ENCODE assay signal across 27 cellular contexts in the genomic region with DNA sequence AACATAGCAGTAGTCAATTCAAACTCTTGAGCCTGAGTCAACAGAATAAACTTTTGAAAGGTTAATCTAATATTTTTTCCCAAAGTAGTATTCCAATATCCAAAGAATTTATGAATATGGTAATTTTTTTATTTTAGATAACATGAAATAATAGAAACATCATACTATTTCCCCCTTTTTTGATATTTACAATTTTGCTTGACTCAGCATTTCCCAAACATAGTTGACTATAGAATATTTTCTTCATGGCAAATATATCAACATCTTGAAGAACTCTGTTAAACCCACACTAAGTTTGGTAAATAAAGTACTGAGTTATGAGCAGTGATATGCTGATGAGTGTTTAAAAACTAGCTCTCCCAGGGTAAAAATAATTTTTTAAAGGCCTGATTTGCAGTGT.
"Had no signal": no experiment of that assay in that cellular context is flagged by ENCODE, and none has a peak within 500 bp of the region (broad histone marks: within the 10 kb centered on the region; RNA-seq: fewer than 3 reads in every experiment).

No MANE protein-coding gene starts in this region.

- H3K27me3 ChIP-seq: stomach, suprapubic skin, testis, thyroid gland, tibial artery, tibial nerve, transverse colon, upper lobe of left lung, upper lobe of right lung, uterus, vagina had no signal

- H3K36me3 ChIP-seq: stomach, suprapubic skin, thoracic aorta, thyroid gland, tibial artery, tibial nerve, transverse colon, upper lobe of left lung, upper lobe of right lung, uterus, vagina had no signal

- FAIRE-seq: urothelium cell line had no signal

- H3K9me3 ChIP-seq: suprapubic skin, testis, thoracic aorta, thyroid gland, transverse colon, upper lobe of right lung, uterus, vagina had no signal

- H3K27ac ChIP-seq: stomach, suprapubic skin, testis, thoracic aorta, thyroid gland, tibial artery, tibial nerve, transverse colon, upper lobe of left lung, upper lobe of right lung, uterus, vagina had no signal

- DNase-seq: stimulated activated CD4-positive, alpha-beta T cell treated with anti-CD3 and anti-CD28 coated beads, Interleukin-2, amount 100 ng/mL, for 48 hours; stimulated activated CD4-positive, alpha-beta T cell treated with anti-CD3 and anti-CD28 coated beads, Interleukin-4, amount 100 ng/mL, for 1 hour; stimulated activated CD4-positive, alpha-beta T cell treated with anti-CD3 and anti-CD28 coated beads, Interleukin-4, amount 100 ng/mL, for 24 hours; stimulated activated CD4-positive, alpha-beta T cell treated with anti-CD3 and anti-CD28 coated beads, Interleukin-4, amount 100 ng/mL, for 4 hours; stimulated activated CD8-positive, alpha-beta memory T cell treated with anti-CD3 and anti-CD28 coated beads, Interleukin-4, amount 100 ng/mL, for 48 hours; stimulated activated naive B cell treated with anti-CD40 and anti-IgM and Interleukin-4, amounts not matched to agents 10 μg/mL and 1 μg/mL and 100 μg/mL, for 72 hours; stimulated activated naive CD4-positive, alpha-beta T cell; stimulated activated naive CD4-positive, alpha-beta T cell treated with Interleukin-2 at 50 U/mL for 16 hours; stimulated activated naive CD8-positive, alpha-beta T cell treated with anti-CD3 and anti-CD28 coated beads, Interleukin-15, amount 100 ng/mL, for 72 hours; stimulated activated naive CD8-positive, alpha-beta T cell treated with anti-CD3 and anti-CD28 coated beads, Interleukin-15, Interleukin-2, amounts not matched to agents 100 U/mL and 50 U/mL, for 24 hours; stomach; substantia nigra; testis; thyroid gland; tibial artery; transverse colon; trophoblast cell; upper lobe of left lung; upper lobe of right lung; uterus had no signal

- H3K4me1 ChIP-seq: stomach, suprapubic skin, testis, thyroid gland, tibial artery, tibial nerve, transverse colon, upper lobe of left lung, upper lobe of right lung, uterus, vagina had no signal

- H3K4me3 ChIP-seq: stomach, suprapubic skin, testis, thoracic aorta, thyroid gland, tibial artery, tibial nerve, transverse colon, upper lobe of left lung, upper lobe of right lung, uterus, vagina had no signal

- ATAC-seq: stimulated activated effector memory CD8-positive, alpha-beta T cell treated with anti-CD3 and anti-CD28 coated beads, Interleukin-12 subunit alpha, Interleukin-12 subunit beta, amount 100 ng/mL, for 72 hours; stimulated activated memory B cell treated with anti-CD40 and anti-IgM and Interleukin-4, amounts not matched to agents 10 μg/mL and 1 μg/mL and 100 μg/mL, for 72 hours; stimulated activated naive B cell treated with anti-CD40 and anti-IgM and Interleukin-4, amounts not matched to agents 10 μg/mL and 1 μg/mL and 100 μg/mL, for 72 hours; stimulated activated naive CD8-positive, alpha-beta T cell treated with anti-CD3 and anti-CD28 coated beads, Interleukin-15, amount 100 ng/mL, for 72 hours; stimulated activated naive CD8-positive, alpha-beta T cell treated with anti-CD3 and anti-CD28 coated beads, Interleukin-15, Interleukin-2, amounts not matched to agents 100 U/mL and 50 U/mL, for 24 hours; upper lobe of right lung had no signal
